1 cellular context compared by ENCODE assay signal in genomic region chr17:80252871-80253270, GRCh38.
A peak's percentile ranks its signal among the peaks of the same experiment; 100 is the strongest.
TF ChIP-seq lines count a peak whose summit lies in the region.

No MANE protein-coding gene starts in this region.

TF ChIP-seq in HepG2, 621 proteins besides CTCF, POLR2A, EP300 and RAD21:
- TF ChIP-seq TBX2 (CRISPR knock-in tag; IDR thresholded peaks at IDR 0.05; ENCODE audit: borderline replicate concordance) (no peak), ZNF331 (CRISPR knock-in tag; IDR thresholded peaks at IDR 0.05) (0 out of 2 replicates have a peak, but pooled peaks have one; percentile 13), RNF2 (conservative IDR thresholded peaks at IDR 0.05; ENCODE audit: low read depth) (no peak), AKNA (CRISPR knock-in tag; IDR thresholded peaks at IDR 0.05; ENCODE audit: borderline replicate concordance) (no peak), NR2F1 (CRISPR knock-in tag; IDR thresholded peaks at IDR 0.05) (no peak), IRX3 (CRISPR knock-in tag; IDR thresholded peaks at IDR 0.05; ENCODE audit: borderline replicate concordance, low read depth) (no peak), ZBTB38 (CRISPR knock-in tag; IDR thresholded peaks at IDR 0.05) (peak; percentile 72), STAG1 (CRISPR knock-in tag; IDR thresholded peaks at IDR 0.05) (peak; percentile 59), GABPB1 (CRISPR knock-in tag; IDR thresholded peaks at IDR 0.05) (peak; percentile 14; the same call in 1 of the 2 replicates), ZFP91 (CRISPR knock-in tag; IDR thresholded peaks at IDR 0.05; ENCODE audit: borderline replicate concordance) (0 out of 2 replicates have a peak, but pooled peaks have one; percentile 8), HNRNPL (IDR thresholded peaks at IDR 0.05; ENCODE audit: low read depth, low read length) (0 out of 2 replicates have a peak, but pooled peaks have one; percentile 45), ZNF276 (CRISPR knock-in tag; IDR thresholded peaks at IDR 0.05; ENCODE audit: low read depth) (no peak), ZNF446 (CRISPR knock-in tag; IDR thresholded peaks at IDR 0.05) (no peak), ZBTB33 (CRISPR knock-in tag; IDR thresholded peaks at IDR 0.05) (peak; percentile 51; the same call in 1 of the 2 replicates), ZNF121 (CRISPR knock-in tag; IDR thresholded peaks at IDR 0.05) (0 out of 2 replicates have a peak, but pooled peaks have one; percentile 38)
- TF ChIP-seq, protein P1, sequence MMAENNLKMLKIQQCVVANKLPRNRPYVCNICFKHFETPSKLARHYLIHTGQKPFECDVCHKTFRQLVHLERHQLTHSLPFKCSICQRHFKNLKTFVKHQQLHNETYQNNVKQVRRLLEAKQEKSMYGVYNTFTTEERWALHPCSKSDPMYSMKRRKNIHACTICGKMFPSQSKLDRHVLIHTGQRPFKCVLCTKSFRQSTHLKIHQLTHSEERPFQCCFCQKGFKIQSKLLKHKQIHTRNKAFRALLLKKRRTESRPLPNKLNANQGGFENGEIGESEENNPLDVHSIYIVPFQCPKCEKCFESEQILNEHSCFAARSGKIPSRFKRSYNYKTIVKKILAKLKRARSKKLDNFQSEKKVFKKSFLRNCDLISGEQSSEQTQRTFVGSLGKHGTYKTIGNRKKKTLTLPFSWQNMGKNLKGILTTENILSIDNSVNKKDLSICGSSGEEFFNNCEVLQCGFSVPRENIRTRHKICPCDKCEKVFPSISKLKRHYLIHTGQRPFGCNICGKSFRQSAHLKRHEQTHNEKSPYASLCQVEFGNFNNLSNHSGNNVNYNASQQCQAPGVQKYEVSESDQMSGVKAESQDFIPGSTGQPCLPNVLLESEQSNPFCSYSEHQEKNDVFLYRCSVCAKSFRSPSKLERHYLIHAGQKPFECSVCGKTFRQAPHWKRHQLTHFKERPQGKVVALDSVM (CRISPR knock-in tag; IDR thresholded peaks at IDR 0.05), result no peak
- TF ChIP-seq, protein P2, sequence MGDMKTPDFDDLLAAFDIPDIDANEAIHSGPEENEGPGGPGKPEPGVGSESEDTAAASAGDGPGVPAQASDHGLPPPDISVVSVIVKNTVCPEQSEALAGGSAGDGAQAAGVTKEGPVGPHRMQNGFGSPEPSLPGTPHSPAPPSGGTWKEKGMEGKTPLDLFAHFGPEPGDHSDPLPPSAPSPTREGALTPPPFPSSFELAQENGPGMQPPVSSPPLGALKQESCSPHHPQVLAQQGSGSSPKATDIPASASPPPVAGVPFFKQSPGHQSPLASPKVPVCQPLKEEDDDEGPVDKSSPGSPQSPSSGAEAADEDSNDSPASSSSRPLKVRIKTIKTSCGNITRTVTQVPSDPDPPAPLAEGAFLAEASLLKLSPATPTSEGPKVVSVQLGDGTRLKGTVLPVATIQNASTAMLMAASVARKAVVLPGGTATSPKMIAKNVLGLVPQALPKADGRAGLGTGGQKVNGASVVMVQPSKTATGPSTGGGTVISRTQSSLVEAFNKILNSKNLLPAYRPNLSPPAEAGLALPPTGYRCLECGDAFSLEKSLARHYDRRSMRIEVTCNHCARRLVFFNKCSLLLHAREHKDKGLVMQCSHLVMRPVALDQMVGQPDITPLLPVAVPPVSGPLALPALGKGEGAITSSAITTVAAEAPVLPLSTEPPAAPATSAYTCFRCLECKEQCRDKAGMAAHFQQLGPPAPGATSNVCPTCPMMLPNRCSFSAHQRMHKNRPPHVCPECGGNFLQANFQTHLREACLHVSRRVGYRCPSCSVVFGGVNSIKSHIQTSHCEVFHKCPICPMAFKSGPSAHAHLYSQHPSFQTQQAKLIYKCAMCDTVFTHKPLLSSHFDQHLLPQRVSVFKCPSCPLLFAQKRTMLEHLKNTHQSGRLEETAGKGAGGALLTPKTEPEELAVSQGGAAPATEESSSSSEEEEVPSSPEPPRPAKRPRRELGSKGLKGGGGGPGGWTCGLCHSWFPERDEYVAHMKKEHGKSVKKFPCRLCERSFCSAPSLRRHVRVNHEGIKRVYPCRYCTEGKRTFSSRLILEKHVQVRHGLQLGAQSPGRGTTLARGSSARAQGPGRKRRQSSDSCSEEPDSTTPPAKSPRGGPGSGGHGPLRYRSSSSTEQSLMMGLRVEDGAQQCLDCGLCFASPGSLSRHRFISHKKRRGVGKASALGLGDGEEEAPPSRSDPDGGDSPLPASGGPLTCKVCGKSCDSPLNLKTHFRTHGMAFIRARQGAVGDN (CRISPR knock-in tag; IDR thresholded peaks at IDR 0.05), result peak; percentile 17; the same call in 1 of the 2 replicates
- TF ChIP-seq, protein P3, sequence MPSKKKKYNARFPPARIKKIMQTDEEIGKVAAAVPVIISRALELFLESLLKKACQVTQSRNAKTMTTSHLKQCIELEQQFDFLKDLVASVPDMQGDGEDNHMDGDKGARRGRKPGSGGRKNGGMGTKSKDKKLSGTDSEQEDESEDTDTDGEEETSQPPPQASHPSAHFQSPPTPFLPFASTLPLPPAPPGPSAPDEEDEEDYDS (CRISPR knock-in tag; IDR thresholded peaks at IDR 0.05), result no peak
TF ChIP-seq in HepG2: peak in this region for 9.
